16 cellular contexts compared by ENCODE assay signal in the genomic region with DNA sequence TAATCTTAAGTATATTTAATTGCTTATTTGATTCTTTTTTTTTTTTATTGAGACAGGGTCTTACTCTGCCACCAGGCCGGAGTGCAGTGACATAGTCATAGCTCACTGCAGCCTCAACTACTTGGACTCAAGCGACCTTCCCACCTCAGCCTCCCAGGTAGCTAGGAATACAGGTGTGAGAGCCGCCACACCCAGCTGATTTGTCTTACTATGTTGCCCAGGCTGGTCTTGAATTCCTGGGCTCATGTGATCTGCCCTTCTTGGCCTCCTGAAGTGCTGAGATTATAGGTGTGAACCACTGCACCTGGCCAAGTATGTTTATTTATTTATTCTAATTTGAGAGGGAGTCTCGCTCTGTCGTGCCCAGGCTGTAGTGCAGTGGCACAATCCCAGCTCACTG. TPM values are rescaled to one million over a fixed set of nuclear protein-coding genes. Genes with fewer than 3 reads are reported as not detected.
DNase-seq lines count a peak whose midpoint lies in the region; ATAC-seq and TF ChIP-seq lines count a peak whose summit lies in the region.
"Had no signal": no experiment of that assay in that cellular context is flagged by ENCODE, and none has a peak within 500 bp of the region (broad histone marks: within the 10 kb centered on the region; RNA-seq: fewer than 3 reads in every experiment).

No MANE protein-coding gene starts in this region.

- peaks cover 0 to 79% (median 29%) of the 10 kb centered on the region in 9 donors for H3K4me1 ChIP-seq in heart right ventricle
- H3K4me1 ChIP-seq in uterus = no peaks in the 10 kb centered on the region

- no peak for ATAC-seq in stimulated activated effector memory CD8-positive, alpha-beta T cell treated with anti-CD3 and anti-CD28 coated beads, Interleukin-12 subunit alpha, Interleukin-12 subunit beta, amount 100 ng/mL, for 72 hours
- no peak for ATAC-seq in heart right ventricle
- ATAC-seq in GM21526 (IDR thresholded peaks at IDR 0.05; ENCODE audit: low FRiP score, unreplicated experiment) = no peak

- CTCF ChIA-PET in RWPE1 (lab: Yijun Ruan, JAX) = interaction anchor here (0.6 to 1.2 kb wide), 5 partner anchors 9 to 362 kb away, joined by 3 to 4 read pairs (median 3); no protein-coding TSS in a partner anchor

- TF ChIP-seq POLR2A in uterus (IDR thresholded peaks at IDR 0.05) = no peak

- H3K36me3 Mint-ChIP-seq in activated T-cell treated with anti-CD3 and anti-CD28 coated beads, Interleukin-2, amount 50 U/mL, for 24 hours (ENCODE audit: low read depth) = peaks cover 45% of the 10 kb centered on the region
- H3K36me3 Mint-ChIP-seq in stimulated activated effector memory CD8-positive, alpha-beta T cell treated with anti-CD3 and anti-CD28 coated beads, Interleukin-12 subunit alpha, Interleukin-12 subunit beta, amount 100 ng/mL, for 72 hours = peaks cover 71% of the 10 kb centered on the region

- no peak for TF ChIP-seq CTCF in RWPE1 (conservative IDR thresholded peaks at IDR 0.05; ENCODE audit: low read depth)
- no peak for TF ChIP-seq CTCF in epithelial cell of esophagus (IDR thresholded peaks at IDR 0.05; ENCODE audit: insufficient read depth, low read depth, low read length, missing control alignments)
- TF ChIP-seq CTCF in heart right ventricle (IDR thresholded peaks at IDR 0.05) = no peak
- no peak for TF ChIP-seq CTCF in uterus (IDR thresholded peaks at IDR 0.05)

- intact Hi-C loops in heart right ventricle (cut with DNase I) (no loop called here), uterus (cut with DNase I; ENCODE audit: low total_unique reads) (no loop called here)

- H3K4me1 Mint-ChIP-seq in activated T-cell treated with anti-CD3 and anti-CD28 coated beads, Interleukin-2, amount 50 U/mL, for 24 hours (ENCODE audit: low read depth) = peaks cover 54% of the 10 kb centered on the region
- peaks cover 30% of the 10 kb centered on the region for H3K4me1 Mint-ChIP-seq in stimulated activated effector memory CD8-positive, alpha-beta T cell treated with anti-CD3 and anti-CD28 coated beads, Interleukin-12 subunit alpha, Interleukin-12 subunit beta, amount 100 ng/mL, for 72 hours

- peak overlapping the region; percentile 21 for H3K4me3 Mint-ChIP-seq in activated T-cell treated with anti-CD3 and anti-CD28 coated beads, Interleukin-2, amount 50 U/mL, for 24 hours
- H3K4me3 Mint-ChIP-seq in stimulated activated effector memory CD8-positive, alpha-beta T cell treated with anti-CD3 and anti-CD28 coated beads, Interleukin-12 subunit alpha, Interleukin-12 subunit beta, amount 100 ng/mL, for 72 hours = peak overlapping the region; percentile 57
- H3K4me3 Mint-ChIP-seq: mesothelial cell of epicardium had no signal

- no peak for DNase-seq in activated T-cell treated with anti-CD3 and anti-CD28 coated beads, Interleukin-2, amount 50 U/mL, for 24 hours
- no peak for DNase-seq in activated T-cell treated with anti-CD3 and anti-CD28 coated beads, Interleukin-2, amount 50 U/mL, for 48 hours
- no peak for DNase-seq in RWPE1 (ENCODE audit: low spot score)
- peak; percentile 30 for DNase-seq in epithelial cell of esophagus (ENCODE audit: low read depth)
- no peak for DNase-seq in stimulated activated effector memory CD8-positive, alpha-beta T cell treated with anti-CD3 and anti-CD28 coated beads, Interleukin-12 subunit alpha, Interleukin-12 subunit beta, amount 100 ng/mL, for 72 hours (ENCODE audit: low spot score in 2 of 2)
- no peak for DNase-seq in heart right ventricle
- no peak for DNase-seq in uterus
- DNase-seq: activated effector memory CD4-positive, alpha-beta T cell treated with anti-CD3 and anti-CD28 coated beads, Interleukin-2, amount 50 U/mL, for 16 hours; H7; kidney; NCI-H1694 treated with DMSO at 0.1 percent for 48 hours; NCI-H345; stimulated activated CD4-positive, alpha-beta T cell treated with anti-CD3 and anti-CD28 coated beads, Interleukin-12 subunit alpha, Interleukin-12 subunit beta, amount 100 ng/mL, for 4 hours had no signal

- peak overlapping the region; percentile 96 for H3K27ac Mint-ChIP-seq in activated T-cell treated with anti-CD3 and anti-CD28 coated beads, Interleukin-2, amount 50 U/mL, for 24 hours
- H3K27ac Mint-ChIP-seq in stimulated activated effector memory CD8-positive, alpha-beta T cell treated with anti-CD3 and anti-CD28 coated beads, Interleukin-12 subunit alpha, Interleukin-12 subunit beta, amount 100 ng/mL, for 72 hours = peak overlapping the region; percentile 55
- H3K27ac Mint-ChIP-seq: mesothelial cell of epicardium had no signal

- H3K4me3 ChIP-seq in epithelial cell of esophagus (ENCODE audit: low read length) (no peak overlapping the region), heart right ventricle (no peak overlapping the region), uterus (no peak overlapping the region)
- H3K4me3 ChIP-seq: tibial nerve had no signal

- POLR2A ChIA-PET in RWPE1 (lab: Yijun Ruan, JAX; ENCODE audit: low non-redundant PET) = no interaction called here

- WGBS in heart right ventricle, 2 donors = 92 to 94% methylated on average over 5 of the region's 5 CpGs

- H3K9me3 ChIP-seq in heart right ventricle = no peaks in the 10 kb centered on the region
- no peaks in the 10 kb centered on the region for H3K9me3 ChIP-seq in uterus
- H3K9me3 ChIP-seq: tibial nerve had no signal

- H3K36me3 ChIP-seq in heart right ventricle (peaks cover 0 to 34% (median 0%) of the 10 kb centered on the region in 9 donors), uterus (no peaks in the 10 kb centered on the region)

- H3K27me3 Mint-ChIP-seq in activated T-cell treated with anti-CD3 and anti-CD28 coated beads, Interleukin-2, amount 50 U/mL, for 24 hours = no peaks in the 10 kb centered on the region

- H3K27ac ChIP-seq in RWPE1 (peak overlapping the region; percentile 30), heart right ventricle (peak overlapping the region in 1 of 10 donors; percentile 76), uterus (no peak overlapping the region)

- H3K27me3 ChIP-seq in heart right ventricle (no peaks in the 10 kb centered on the region), uterus (no peaks in the 10 kb centered on the region)
- H3K27me3 ChIP-seq: tibial nerve had no signal

- no peaks in the 10 kb centered on the region for H3K9me3 Mint-ChIP-seq in activated T-cell treated with anti-CD3 and anti-CD28 coated beads, Interleukin-2, amount 50 U/mL, for 24 hours
- H3K9me3 Mint-ChIP-seq in stimulated activated effector memory CD8-positive, alpha-beta T cell treated with anti-CD3 and anti-CD28 coated beads, Interleukin-12 subunit alpha, Interleukin-12 subunit beta, amount 100 ng/mL, for 72 hours = no peaks in the 10 kb centered on the region
- H3K9me3 Mint-ChIP-seq: mesothelial cell of epicardium had no signal

RNA-seq across cellular contexts. Expression of a gene that starts 38.2 kb away (rescaled TPM):
- total RNA-seq in heart right ventricle = 10 to 100 TPM; 25.2 to 40.1 (median 29.4) TPM
- 10 to 100 TPM; 15.5 to 45.3 TPM for polyA plus RNA-seq in heart right ventricle
- total RNA-seq in uterus = 10 to 100 TPM; 14.1 to 33.9 (median 20.2) TPM
